ENCODE assay signal across 1 cellular context in the genomic region with DNA sequence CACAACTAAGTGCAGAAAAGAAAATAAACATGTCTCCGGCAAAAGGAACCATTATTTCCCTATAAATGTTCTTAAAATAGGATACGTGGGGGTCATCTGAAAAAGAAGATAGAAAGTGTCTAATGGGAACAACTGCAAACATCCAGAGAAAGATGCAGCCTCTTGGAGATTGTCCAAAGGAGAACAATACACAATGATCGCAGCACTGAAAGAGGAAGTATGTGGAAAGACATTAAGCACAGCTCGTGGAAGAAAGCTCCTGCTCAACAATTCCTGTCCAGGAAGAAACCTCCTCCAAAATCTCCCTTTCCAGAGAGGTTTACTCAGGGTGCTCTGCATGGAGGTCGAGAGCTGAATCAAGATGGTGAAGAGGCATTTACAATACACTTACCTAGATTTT.
TF ChIP-seq lines count a peak whose summit lies in the region.

No MANE protein-coding gene starts in this region.

TF ChIP-seq in HEK293, 187 proteins besides CTCF, POLR2A, EP300 and RAD21:
- TF ChIP-seq ZBTB17 (tag by site-specific recombination; IDR thresholded peaks at IDR 0.05) (peak; percentile 46; the same call in 1 of the 2 replicates), ZNF324 (tag by site-specific recombination; IDR thresholded peaks at IDR 0.05) (no peak), ZNF433 (tag by site-specific recombination; IDR thresholded peaks at IDR 0.05; ENCODE audit: low read depth) (no peak), ZNF549 (tag by site-specific recombination; IDR thresholded peaks at IDR 0.05) (no peak), ZNF138 (tag by site-specific recombination; IDR thresholded peaks at IDR 0.05; ENCODE audit: borderline replicate concordance) (no peak)
